Comparison of ENCODE assay signal across 20 cellular contexts in genomic region chr2:62736899-62737559, GRCh38. TPM values are rescaled to one million over a fixed set of nuclear protein-coding genes. Genes with fewer than 3 reads are reported as not detected.
DNase-seq lines count a peak whose midpoint lies in the region; ATAC-seq, FAIRE-seq and TF ChIP-seq lines count a peak whose summit lies in the region.
"Had no signal": no experiment of that assay in that cellular context is flagged by ENCODE, and none has a peak within 500 bp of the region (broad histone marks: within the 10 kb centered on the region; RNA-seq: fewer than 3 reads in every experiment).

No MANE protein-coding gene starts in this region.

- H3K36me3 ChIP-seq in GM12878 (ENCODE audit: control insufficient read depth in 2 of 2, insufficient read depth in 2 of 2, low read length in 1 of 2) (no peaks in the 10 kb centered on the region), neural progenitor cell (no peaks in the 10 kb centered on the region)
- H3K36me3 ChIP-seq: suprapubic skin had no signal

- in situ Hi-C loops in GM12878 (cut with MboI) = no loop called here

- no peak overlapping the region for H2AFZ ChIP-seq in GM12878 (ENCODE audit: control insufficient read depth, low read depth, low read length)
- H2AFZ ChIP-seq in neural progenitor cell (replicated peaks) = no peak overlapping the region

- H3K4me2 ChIP-seq in GM12878 (ENCODE audit: control insufficient read depth, insufficient read depth) = no peak overlapping the region
- H3K4me2 ChIP-seq in neural progenitor cell = peak overlapping the region; percentile 72

- H3F3A ChIP-seq in neural progenitor cell (ENCODE audit: low read depth) = peaks cover 40% of the 10 kb centered on the region

- 65% methylated on average over 6 of the region's 6 CpGs for WGBS in GM12878 (ENCODE audit: insufficient coverage, insufficient replicate concordance, low lambda C conversion rate, missing lambda C conversion rate)

- H3K9ac ChIP-seq in GM12878 (ENCODE audit: control insufficient read depth, insufficient read depth, low read length) (no peak overlapping the region), neural progenitor cell (no peak overlapping the region)

- CTCF ChIA-PET in GM12878 (lab: Yijun Ruan, JAX) = interaction anchor here (0.6 to 1.2 kb wide), 3 partner anchors 26 to 272 kb away, joined by 3 read pairs; partner anchors contain the start of gene EHBP1

- no peak for TF ChIP-seq EP300 in GM12878 (IDR thresholded peaks at IDR 0.05; ENCODE audit: borderline replicate concordance in 1 of 2, control insufficient read depth in 1 of 2, low read depth in 2 of 2, low read length in 2 of 2)

- H3K4me3 Mint-ChIP-seq in neural progenitor cell (no peak overlapping the region), mesothelial cell of epicardium (no peak overlapping the region)
- H3K4me3 Mint-ChIP-seq: activated CD4-positive, alpha-beta T cell treated with anti-CD3 and anti-CD28 coated beads for 36 hours; activated T-helper 17 cell treated with anti-CD3 and anti-CD28 coated beads, Interleukin-2, amount 50 U/mL, for 72 hours; immature natural killer cell; naive thymus-derived CD4-positive, alpha-beta T cell had no signal

- POLR2A ChIA-PET in GM12878 (lab: Charles Lee) = interaction anchor here (0.8 to 1.5 kb wide), 4 partner anchors 9 to 36 kb away, joined by 3 to 4 read pairs (median 4); partner anchors contain the start of gene EHBP1

- H3K4me3 ChIP-seq in GM12878 = no peak overlapping the region
- H3K4me3 ChIP-seq in neural progenitor cell = peak overlapping the region; percentile 30
- H3K4me3 ChIP-seq: lung, SK-N-MC, skin epidermis, suprapubic skin had no signal

- H4K20me1 ChIP-seq in GM12878 (ENCODE audit: control insufficient read depth, insufficient read depth) (no peaks in the 10 kb centered on the region), neural progenitor cell (ENCODE audit: low read depth) (peaks cover 8% of the 10 kb centered on the region)

- H3K27me3 ChIP-seq in GM12878 (replicated peaks in 1 of 2; ENCODE audit: control insufficient read depth in 2 of 2, insufficient read depth in 2 of 2, low read length in 1 of 2) = no peaks in the 10 kb centered on the region
- H3K27me3 ChIP-seq in neural progenitor cell = no peaks in the 10 kb centered on the region
- H3K27me3 ChIP-seq: suprapubic skin had no signal

- RAD21 ChIA-PET in GM12878 (lab: Charles Lee; ENCODE audit: unreplicated experiment) = interaction anchor here (0.8 to 2.0 kb wide), 6 partner anchors 9 to 277 kb away, joined by 3 to 9 read pairs (median 4); partner anchors contain the start of gene EHBP1

- intact Hi-C loops in GM12878 (cut with micrococcal nuclease; ENCODE audit: unreplicated experiment) = loop anchor here (10.0 kb wide), 1 partner anchor 592 kb away; no protein-coding TSS in a partner anchor

- no peaks in the 10 kb centered on the region for H3K4me1 ChIP-seq in GM12878 (ENCODE audit: control insufficient read depth, insufficient read depth, low read length)
- H3K4me1 ChIP-seq in neural progenitor cell = peaks cover 62% of the 10 kb centered on the region

- ATAC-seq in GM18907 (IDR thresholded peaks at IDR 0.05; ENCODE audit: unreplicated experiment) = peak; percentile 56
- peak; percentile 42 for ATAC-seq in HG03097 (IDR thresholded peaks at IDR 0.05; ENCODE audit: low FRiP score, unreplicated experiment)
- ATAC-seq in GM12878 = peak; percentile 65
- ATAC-seq in HG02840 (IDR thresholded peaks at IDR 0.05; ENCODE audit: low FRiP score, unreplicated experiment) = no peak
- ATAC-seq: activated CD4-positive, alpha-beta T cell treated with anti-CD3 and anti-CD28 coated beads for 36 hours; activated T-helper 17 cell treated with anti-CD3 and anti-CD28 coated beads, Interleukin-2, amount 50 U/mL, for 72 hours; naive thymus-derived CD4-positive, alpha-beta T cell had no signal

- peaks cover 9% of the 10 kb centered on the region for H3K79me2 ChIP-seq in GM12878 (ENCODE audit: control insufficient read depth, insufficient read depth, low read length)
- H3K79me2 ChIP-seq in neural progenitor cell (ENCODE audit: low read depth) = peaks cover 98% of the 10 kb centered on the region

- DNase-seq in GM12878 (ENCODE audit: low read depth, low spot score) (peak; percentile 47), neural progenitor cell (ENCODE audit: low spot score) (peak; percentile 76), activated gamma-delta T cell (lab: John Stamatoyannopoulos, UW) (no peak), COR-L47 (lab: John Stamatoyannopoulos, UW) (no peak), mesothelial cell of epicardium (ENCODE audit: low spot score in 2 of 2, unreplicated experiment in 2 of 2) (no peak)
- DNase-seq: activated CD4-positive, alpha-beta T cell treated with anti-CD3 and anti-CD28 coated beads for 36 hours; glutamatergic neuron; immature natural killer cell; naive thymus-derived CD4-positive, alpha-beta T cell; stimulated activated CD4-positive, alpha-beta T cell treated with anti-CD3 and anti-CD28 coated beads, Interleukin-4, amount 100 ng/mL, for 4 hours; T1000 had no signal

- BruUV-seq in GM12878 (replicated peaks; lab: Mats Ljungman, UMichigan) = no TSS peak

- H3K27me3 Mint-ChIP-seq in neural progenitor cell (ENCODE audit: insufficient read depth, low read depth) (no peaks in the 10 kb centered on the region), mesothelial cell of epicardium (ENCODE audit: low read depth) (no peaks in the 10 kb centered on the region)
- H3K27me3 Mint-ChIP-seq: activated CD4-positive, alpha-beta T cell treated with anti-CD3 and anti-CD28 coated beads for 36 hours; activated T-helper 17 cell treated with anti-CD3 and anti-CD28 coated beads, Interleukin-2, amount 50 U/mL, for 72 hours; naive thymus-derived CD4-positive, alpha-beta T cell had no signal

- TF ChIP-seq CTCF in GM12878 (IDR thresholded peaks at IDR 0.05 in 2 of 3, conservative IDR thresholded peaks at IDR 0.05 in 1 of 3; ENCODE audit: control insufficient read depth in 2 of 3, extremely low read depth in 1 of 3, insufficient read depth in 1 of 3, low read depth in 3 of 3, low read length in 3 of 3) (no peak), neural progenitor cell (IDR thresholded peaks at IDR 0.05) (no peak), mesothelial cell of epicardium (IDR thresholded peaks at IDR 0.05; ENCODE audit: unreplicated experiment) (no peak)

- SMC1A ChIA-PET in GM12878 (lab: Charles Lee; ENCODE audit: uncharacterized antibody, unreplicated experiment) = interaction anchor here (0.7 to 3.0 kb wide), 11 partner anchors 13 to 284 kb away, joined by 3 to 16 read pairs (median 4); no protein-coding TSS in a partner anchor

- no peak for TF ChIP-seq POLR2A in GM12878 (IDR thresholded peaks at IDR 0.05; ENCODE audit: low read depth, low read length)

- no peak for TF ChIP-seq RAD21 in GM12878 (IDR thresholded peaks at IDR 0.05; ENCODE audit: insufficient read depth, low read depth, low read length)

- no peak for FAIRE-seq in GM12878 (lab: Jason Lieb, UNC)
- FAIRE-seq: RCC 7860 had no signal

- H3K9me3 Mint-ChIP-seq in neural progenitor cell = peaks cover 16% of the 10 kb centered on the region
- H3K9me3 Mint-ChIP-seq in mesothelial cell of epicardium = peaks cover 17% of the 10 kb centered on the region

- H3K27ac Mint-ChIP-seq in neural progenitor cell = no peak overlapping the region
- H3K27ac Mint-ChIP-seq in mesothelial cell of epicardium = no peak overlapping the region
- H3K27ac Mint-ChIP-seq: activated CD4-positive, alpha-beta T cell treated with anti-CD3 and anti-CD28 coated beads for 36 hours; activated T-helper 17 cell treated with anti-CD3 and anti-CD28 coated beads, Interleukin-2, amount 50 U/mL, for 72 hours; immature natural killer cell; naive thymus-derived CD4-positive, alpha-beta T cell had no signal

- H3K9me3 ChIP-seq in GM12878 (replicated peaks; ENCODE audit: control insufficient read depth, insufficient read depth, low read length) = no peaks in the 10 kb centered on the region; the same call in 2 of the 3 replicates
- no peaks in the 10 kb centered on the region for H3K9me3 ChIP-seq in neural progenitor cell (ENCODE audit: low read depth)
- H3K9me3 ChIP-seq: suprapubic skin had no signal

- peak overlapping the region; percentile 4 for H3K27ac ChIP-seq in GM12878 (ENCODE audit: control insufficient read depth, insufficient read depth)
- peak overlapping the region; percentile 97 for H3K27ac ChIP-seq in neural progenitor cell
- H3K27ac ChIP-seq: SK-N-MC, skin epidermis, suprapubic skin had no signal

- H3K36me3 Mint-ChIP-seq in neural progenitor cell = peaks cover 11% of the 10 kb centered on the region
- peaks cover 12% of the 10 kb centered on the region for H3K36me3 Mint-ChIP-seq in mesothelial cell of epicardium

- H3K4me1 Mint-ChIP-seq in neural progenitor cell = no peaks in the 10 kb centered on the region
- H3K4me1 Mint-ChIP-seq in mesothelial cell of epicardium = peaks cover 15% of the 10 kb centered on the region

RNA-seq across cellular contexts. Expression of gene EHBP1, which starts 31.5 kb away (rescaled TPM):
- total RNA-seq in GM12878 (2013; cell fraction: nucleolus; rRNA removed) = 326 and 345 TPM in 2 replicates
- 10.5 and 14.6 TPM in 2 replicates for total RNA-seq in GM12878 (2014; rRNA removed)
- 22.2 and 25.3 TPM in 2 replicates for total RNA-seq in GM12878 (2014; rRNA removed; fragmentation: Illumina TruSeq; extraction: Trizol)
- total RNA-seq in GM12878 (2021) = 22.4 and 25.1 TPM in 2 replicates
- polyA plus RNA-seq in GM12878 (2011; ENCODE audit: low read depth) = 6.6 TPM
- 26.1 and 33.7 TPM in 2 replicates for polyA plus RNA-seq in GM12878 (2011; rRNA removed)
- 8.0 and 10.7 TPM in 2 replicates for polyA plus RNA-seq in GM12878 (2011; cell fraction: cytosol; rRNA removed)
- 28.8 and 30.4 TPM in 2 replicates for polyA plus RNA-seq in GM12878 (2011; cell fraction: nucleus; rRNA removed)
- polyA plus RNA-seq in GM12878 (2012) = 12.4 and 16.7 TPM in 2 replicates
- 18.9 and 25.0 TPM in 2 replicates for polyA plus RNA-seq in GM12878 (2014; fragmentation: Illumina TruSeq; extraction: Trizol)
- 1 to 10 TPM; 5.7 to 5.9 TPM for polyA plus RNA-seq in GM12878 (2014; fragmentation: Nextera tagmentation; extraction: Ambion mirVana)
- 13.7 and 14.4 TPM in 2 replicates for polyA plus RNA-seq in GM12878 (2014; rRNA removed)
- 10 to 100 TPM; 12.0 to 12.8 TPM for polyA plus RNA-seq in GM12878 (2016; fragmentation: Nextera tagmentation; extraction: Ambion mirVana)
- polyA minus RNA-seq in GM12878 (2011; rRNA and poly(A)+ RNA removed) = 56.1 and 59.0 TPM in 2 replicates
- 12.6 TPM in 2 replicates for polyA minus RNA-seq in GM12878 (2011; cell fraction: cytosol; rRNA and poly(A)+ RNA removed)
- 64.8 and 88.5 TPM in 2 replicates for polyA minus RNA-seq in GM12878 (2011; cell fraction: nucleus; rRNA and poly(A)+ RNA removed)
- total RNA-seq in neural progenitor cell (ENCODE audit: low replicate concordance) = 51.5 and 65.8 TPM in 2 replicates
- total RNA-seq in mesothelial cell of epicardium = 65.7 to 68.4 TPM (median 67.4 TPM) in 3 replicates

Comparison
In these comparisons a context has a peak if more than half of its experiments do, and no peak if none do; other contexts are left out.
1. DNase-seq: peak in GM12878 (single experiment) and neural progenitor cell (single experiment); none in activated gamma-delta T cell (single experiment), COR-L47 (single experiment) and mesothelial cell of epicardium (0 of 2).